Comparison of ENCODE assay signal across 8 cellular contexts in the genomic region with DNA sequence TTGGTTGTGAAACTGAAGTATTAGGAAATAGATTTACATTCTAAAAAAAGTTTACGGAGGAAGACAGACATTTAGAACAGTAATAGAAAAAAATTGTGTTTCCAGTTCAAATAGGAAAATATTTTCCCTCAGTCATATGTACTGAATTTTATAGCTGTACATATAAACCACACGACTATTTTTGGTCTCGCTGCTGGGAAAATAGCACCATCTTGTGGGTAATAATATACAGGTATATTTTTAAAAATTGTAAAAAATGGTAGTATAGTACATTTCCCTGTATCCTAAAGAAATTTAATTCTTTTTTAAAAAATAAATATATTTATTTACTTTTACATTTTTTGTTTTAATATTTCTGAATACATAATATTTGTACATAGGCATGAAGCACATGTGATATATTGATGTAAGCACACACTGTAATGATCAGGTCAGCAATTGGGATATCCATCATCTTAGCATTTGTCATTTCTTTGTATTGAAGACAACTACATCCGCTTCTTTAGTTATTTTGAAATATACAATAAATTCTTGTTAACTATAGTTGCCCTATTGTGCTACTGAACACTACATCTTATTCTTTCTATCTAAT.
DNase-seq lines count a peak whose midpoint lies in the region; ATAC-seq and TF ChIP-seq lines count a peak whose summit lies in the region.

No MANE protein-coding gene starts in this region.

- TF ChIP-seq CTCF in BE2C (IDR thresholded peaks at IDR 0.05; ENCODE audit: low read depth, low read length) (peak; percentile 53), Peyer's patch (IDR thresholded peaks at IDR 0.05) (peak in 4 of 6 experiments; percentile 23 to 49 (median 44))

- POLR2A ChIA-PET in CD8-positive, alpha-beta memory T cell (lab: Charles Lee): no interaction called here

- DNase-seq in BE2C (no peak), Peyer's patch (no peak), glomerular visceral epithelial cell (ENCODE audit: extremely low spot score) (peak; percentile 24), posterior vena cava (ENCODE audit: low spot score) (no peak), GOT3 (lab: John Stamatoyannopoulos, UW) (no peak)
- DNase-seq in CD8-positive, alpha-beta memory T cell: no peak

- H3K4me1 ChIP-seq in BE2C: no peaks in the 10 kb centered on the region
- no peaks in the 10 kb centered on the region for H3K4me1 ChIP-seq in Peyer's patch
- no peaks in the 10 kb centered on the region for H3K4me1 ChIP-seq in CD8-positive, alpha-beta memory T cell (ENCODE audit: insufficient read depth, low read length)

- no peaks in the 10 kb centered on the region for H3K27me3 Mint-ChIP-seq in CD8-positive, alpha-beta memory T cell

- TF ChIP-seq POLR2A in Peyer's patch (IDR thresholded peaks at IDR 0.05): no peak

- intact Hi-C loops in posterior vena cava (cut with DNase I): no loop called here

- no peaks in the 10 kb centered on the region for H3K36me3 ChIP-seq in BE2C
- no peaks in the 10 kb centered on the region for H3K36me3 ChIP-seq in Peyer's patch
- H3K36me3 ChIP-seq in CD8-positive, alpha-beta memory T cell (ENCODE audit: insufficient read depth, low read length): no peaks in the 10 kb centered on the region

- H3K27ac ChIP-seq in Peyer's patch: no peak overlapping the region
- no peak overlapping the region for H3K27ac ChIP-seq in CD8-positive, alpha-beta memory T cell (ENCODE audit: low read depth, low read length)

- no peaks in the 10 kb centered on the region for H3K9me3 ChIP-seq in BE2C
- H3K9me3 ChIP-seq in Peyer's patch: no peaks in the 10 kb centered on the region
- H3K9me3 ChIP-seq in CD8-positive, alpha-beta memory T cell (ENCODE audit: low read length): no peaks in the 10 kb centered on the region

- H3K4me1 Mint-ChIP-seq in CD8-positive, alpha-beta memory T cell: no peaks in the 10 kb centered on the region

- CTCF ChIA-PET in CD8-positive, alpha-beta memory T cell (lab: Charles Lee): no interaction called here

- no peak overlapping the region for H3K4me3 ChIP-seq in BE2C (ENCODE audit: low read depth, low read length)
- H3K4me3 ChIP-seq in Peyer's patch: no peak overlapping the region
- no peak overlapping the region for H3K4me3 ChIP-seq in CD8-positive, alpha-beta memory T cell (ENCODE audit: low read length)

- ATAC-seq in GM21619 (IDR thresholded peaks at IDR 0.05; ENCODE audit: unreplicated experiment) (peak; percentile 45), HG02840 (IDR thresholded peaks at IDR 0.05; ENCODE audit: low FRiP score, unreplicated experiment) (no peak)

- no peak overlapping the region for H3K4me3 Mint-ChIP-seq in CD8-positive, alpha-beta memory T cell

- H3K9me3 Mint-ChIP-seq in CD8-positive, alpha-beta memory T cell: peaks cover 0 to 8% (median 3%) of the 10 kb centered on the region in 5 donors

- no peak overlapping the region for H3K27ac Mint-ChIP-seq in CD8-positive, alpha-beta memory T cell

- no peaks in the 10 kb centered on the region for H3K36me3 Mint-ChIP-seq in CD8-positive, alpha-beta memory T cell

- peaks cover 33% of the 10 kb centered on the region for H3K27me3 ChIP-seq in BE2C
- H3K27me3 ChIP-seq in Peyer's patch: no peaks in the 10 kb centered on the region
- H3K27me3 ChIP-seq in CD8-positive, alpha-beta memory T cell (ENCODE audit: insufficient read depth, low read length, poor library complexity, severe bottlenecking): no peaks in the 10 kb centered on the region
